Comparison of ENCODE assay signal across 10 cellular contexts in genomic region chr2:43075906-43076585, GRCh38.
A peak's percentile ranks its signal among the peaks of the same experiment; 100 is the strongest.
DNase-seq lines count a peak whose midpoint lies in the region; ATAC-seq, FAIRE-seq and TF ChIP-seq lines count a peak whose summit lies in the region.
"Had no signal": no experiment of that assay in that cellular context is flagged by ENCODE, and none has a peak within 500 bp of the region (broad histone marks: within the 10 kb centered on the region; RNA-seq: fewer than 3 reads in every experiment).

No MANE protein-coding gene starts in this region.

- CTCF ChIA-PET in A549 (lab: Yijun Ruan, JAX), result interaction anchor here (1.2 to 1.7 kb wide), 3 partner anchors 30 to 153 kb away, joined by 3 to 8 read pairs (median 3); no protein-coding TSS in a partner anchor

- peaks cover 6% of the 10 kb centered on the region for H3F3A ChIP-seq in neural progenitor cell (ENCODE audit: low read depth)

- H3K9me3 ChIP-seq in A549 (no peaks in the 10 kb centered on the region), esophagus (ENCODE audit: control insufficient read depth in 2 of 2, insufficient read depth in 1 of 2, low read depth in 1 of 2, low read length in 1 of 2) (no peaks in the 10 kb centered on the region), neural progenitor cell (ENCODE audit: low read depth) (no peaks in the 10 kb centered on the region)

- H3K4me2 ChIP-seq in A549 (peak overlapping the region; percentile 36), neural progenitor cell (no peak overlapping the region)

- H3K27ac ChIP-seq in A549, result peak overlapping the region; percentile 85 to 86
- H3K27ac ChIP-seq in esophagus (ENCODE audit: low read depth in 2 of 2, low read length in 1 of 2), result peak overlapping the region; percentile 50 to 75
- no peak overlapping the region for H3K27ac ChIP-seq in neural progenitor cell

- ATAC-seq in A549 (peak; percentile 41 to 53; a peak in 4 of 6 replicates), GM18505 (IDR thresholded peaks at IDR 0.05; ENCODE audit: unreplicated experiment) (no peak)

- TF ChIP-seq CTCF in A549 (IDR thresholded peaks at IDR 0.05) (no peak), neural progenitor cell (IDR thresholded peaks at IDR 0.05) (no peak)

- H3K27me3 Mint-ChIP-seq in neural progenitor cell (ENCODE audit: insufficient read depth, low read depth), result peaks cover 7% of the 10 kb centered on the region

- 98% methylated on average over 3 of the region's 3 CpGs for whole genome bisulfite sequencing in A549 (ENCODE audit: missing lambda C conversion rate)
- WGBS in esophagus, 2 donors, result 99 to 100% methylated on average over 3 of the region's 3 CpGs

- no peaks in the 10 kb centered on the region for H3K79me2 ChIP-seq in neural progenitor cell (ENCODE audit: low read depth)

- H3K27me3 ChIP-seq in esophagus (ENCODE audit: control insufficient read depth in 1 of 2, insufficient read depth in 2 of 2, low read length in 2 of 2) (no peaks in the 10 kb centered on the region), neural progenitor cell (no peaks in the 10 kb centered on the region)

- H3K36me3 ChIP-seq in esophagus (ENCODE audit: control insufficient read depth in 2 of 2, insufficient read depth in 2 of 2, low read length in 1 of 2), result no peaks in the 10 kb centered on the region
- no peaks in the 10 kb centered on the region for H3K36me3 ChIP-seq in neural progenitor cell

- TF ChIP-seq EP300 in A549 (IDR thresholded peaks at IDR 0.05), result peak in 1 of 2 experiments; percentile 45; a peak in 1 of 5 replicates

- 0 out of 5 replicates have a peak, but pooled peaks of 1 of the 2 experiments have one; percentile 14 for TF ChIP-seq RAD21 in A549 (conservative IDR thresholded peaks at IDR 0.05 in 1 of 2, IDR thresholded peaks at IDR 0.05 in 1 of 2)

- H3K4me3 ChIP-seq in A549, result no peak overlapping the region
- H3K4me3 ChIP-seq in esophagus (ENCODE audit: low read depth in 1 of 2, low read length in 2 of 2), result no peak overlapping the region
- no peak overlapping the region for H3K4me3 ChIP-seq in neural progenitor cell

- H3K4me1 ChIP-seq in A549 (peaks cover 40% of the 10 kb centered on the region), esophagus (ENCODE audit: control insufficient read depth in 2 of 2, insufficient read depth in 2 of 2, low read length in 1 of 2) (peaks cover 3 to 25% of the 10 kb centered on the region in 2 donors), neural progenitor cell (peaks cover 11% of the 10 kb centered on the region)

- H3K36me3 Mint-ChIP-seq in neural progenitor cell, result no peaks in the 10 kb centered on the region

- peak overlapping the region; percentile 21 for H3K27ac Mint-ChIP-seq in neural progenitor cell
- H3K27ac Mint-ChIP-seq: T-helper 1 cell treated with Interleukin-12 subunit alpha and Interleukin-12 subunit beta and Interleukin-4 antibody, amounts not matched to agents 30 μg/mL and 1 μg/mL, for 36 hours had no signal

- in situ Hi-C loops in KBM-7 (cut with MboI; ENCODE audit: low pct_unique_long_range_greater_than_20kb, low sequenced_read_pairs), result no loop called here

- TF ChIP-seq POLR2A in A549 (IDR thresholded peaks at IDR 0.05; ENCODE audit: low read length) (no peak), GM18505 (IDR thresholded peaks at IDR 0.05; ENCODE audit: borderline replicate concordance, extremely low read depth, insufficient read depth, insufficient read length) (no peak)

- no peak overlapping the region for H3K4me3 Mint-ChIP-seq in neural progenitor cell
- H3K4me3 Mint-ChIP-seq: T-helper 1 cell treated with Interleukin-12 subunit alpha and Interleukin-12 subunit beta and Interleukin-4 antibody, amounts not matched to agents 30 μg/mL and 1 μg/mL, for 36 hours had no signal

- peak in 1 of 2 experiments; percentile 58 for DNase-seq in A549 (ENCODE audit: low read depth in 1 of 2, low spot score in 1 of 2)
- peak; percentile 62 for DNase-seq in RCC 7860 (ENCODE audit: low spot score)
- no peak for DNase-seq in neural progenitor cell (ENCODE audit: low spot score)
- DNase-seq in inferior parietal cortex (ENCODE audit: extremely low spot score), result no peak
- no peak for DNase-seq in KBM-7
- DNase-seq in ureter (ENCODE audit: low spot score), result no peak
- DNase-seq: activated naive CD4-positive, alpha-beta T cell treated with anti-CD3 and anti-CD28 coated beads, Interleukin-2, amount 50 U/mL, for 16 hours had no signal

- no peak overlapping the region for H2AFZ ChIP-seq in neural progenitor cell (replicated peaks)

- H3K9me3 Mint-ChIP-seq in neural progenitor cell, result no peaks in the 10 kb centered on the region
- H3K9me3 Mint-ChIP-seq: T-helper 1 cell treated with Interleukin-12 subunit alpha and Interleukin-12 subunit beta and Interleukin-4 antibody, amounts not matched to agents 30 μg/mL and 1 μg/mL, for 36 hours had no signal

- H3K4me1 Mint-ChIP-seq in neural progenitor cell, result peaks cover 42% of the 10 kb centered on the region

- no peaks in the 10 kb centered on the region for H4K20me1 ChIP-seq in neural progenitor cell (ENCODE audit: low read depth)

- H3K9ac ChIP-seq in neural progenitor cell, result no peak overlapping the region

- FAIRE-seq in A549 (lab: Jason Lieb, UNC), result no peak
- FAIRE-seq in RCC 7860 (lab: Jason Lieb, UNC), result no peak

- POLR2A ChIA-PET in A549 (lab: Yijun Ruan, JAX), result interaction anchor here (1.0 kb wide), 1 partner anchor 150 kb away, joined by 3 read pairs; the partner anchor contains the start of gene ZFP36L2

TF ChIP-seq in A549, 52 proteins besides CTCF, POLR2A, EP300 and RAD21:
- TF ChIP-seq HOXA7 (CRISPR knock-in tag; IDR thresholded peaks at IDR 0.05) (no peak), POLR2AphosphoS2 (conservative IDR thresholded peaks at IDR 0.05; ENCODE audit: low read length) (no peak), RNF2 (IDR thresholded peaks at IDR 0.05; ENCODE audit: borderline replicate concordance, low read depth) (no peak), ELK1 (IDR thresholded peaks at IDR 0.05; ENCODE audit: low read depth, low read length) (no peak), USF2 (IDR thresholded peaks at IDR 0.05) (no peak), FOSL2 (IDR thresholded peaks at IDR 0.05) (no peak), FOSL2 (CRISPR knock-in tag; IDR thresholded peaks at IDR 0.05) (peak; percentile 65), MYC (IDR thresholded peaks at IDR 0.05; ENCODE audit: borderline replicate concordance, low read length) (no peak), NR3C1 (IDR thresholded peaks at IDR 0.05) (no peak), ATOH8 (CRISPR knock-in tag; IDR thresholded peaks at IDR 0.05; ENCODE audit: low read depth) (peak; percentile 48; the same call in 1 of the 2 replicates), EHMT2 (IDR thresholded peaks at IDR 0.05; ENCODE audit: low read depth) (no peak), GATA3 (IDR thresholded peaks at IDR 0.05; ENCODE audit: borderline replicate concordance) (0 out of 2 replicates have a peak, but pooled peaks have one; percentile 27), MAFK (IDR thresholded peaks at IDR 0.05; ENCODE audit: partially characterized antibody) (peak; percentile 6), JUN (IDR thresholded peaks at IDR 0.05) (no peak), EHF (CRISPR knock-in tag; IDR thresholded peaks at IDR 0.05) (no peak)
TF ChIP-seq in A549: peak in this region for 4.
